13 cellular contexts compared by ENCODE assay signal in the genomic region with DNA sequence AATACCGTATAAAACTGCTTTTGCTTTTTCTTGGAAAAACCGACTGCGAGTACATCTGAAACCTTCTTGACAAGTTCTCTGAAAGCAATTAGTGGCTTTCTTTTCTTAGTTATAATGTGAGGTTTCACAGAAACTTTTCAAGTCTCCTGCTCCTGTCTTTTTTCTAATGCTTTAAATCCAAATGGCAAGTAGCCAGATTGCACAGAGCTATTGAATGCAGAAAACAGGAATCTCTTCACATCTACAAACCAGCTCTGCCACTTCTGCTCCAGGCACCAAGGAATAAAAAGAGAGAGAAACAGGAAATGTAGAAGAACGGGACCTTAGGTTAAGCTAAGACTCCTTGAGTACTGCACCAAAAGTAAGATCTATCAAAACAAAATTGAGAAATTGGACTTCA.
A peak's percentile ranks its signal among the peaks of the same experiment; 100 is the strongest.
DNase-seq lines count a peak whose midpoint lies in the region; ATAC-seq, FAIRE-seq and TF ChIP-seq lines count a peak whose summit lies in the region.
"Had no signal": no experiment of that assay in that cellular context is flagged by ENCODE, and none has a peak within 500 bp of the region (broad histone marks: within the 10 kb centered on the region; RNA-seq: fewer than 3 reads in every experiment).

No MANE protein-coding gene starts in this region.

- no peak for TF ChIP-seq CTCF in fibroblast of villous mesenchyme (IDR thresholded peaks at IDR 0.05; ENCODE audit: insufficient read depth, low read depth, low read length)

- FAIRE-seq in HTR-8/SVneo (lab: Jason Lieb, UNC) = no peak
- FAIRE-seq: H1 had no signal

- DNase-seq in OCI-M1 (lab: John Stamatoyannopoulos, UW) (peak; percentile 88), fibroblast of villous mesenchyme (ENCODE audit: low read depth) (peak; percentile 5), GM03348 (ENCODE audit: low spot score) (no peak), HTR-8/SVneo (ENCODE audit: insufficient read length, low spot score) (no peak)
- DNase-seq: lower lobe of right lung; NCI-H1694 treated with DMSO at 0.1 percent for 48 hours; posterior cingulate gyrus; stimulated activated CD4-positive, alpha-beta T cell treated with anti-CD3 and anti-CD28 coated beads, Interleukin-2, amount 100 ng/mL, for 48 hours had no signal

- H3K4me3 ChIP-seq in fibroblast of villous mesenchyme (ENCODE audit: low read depth, low read length) = no peak overlapping the region
- H3K4me3 ChIP-seq: lower lobe of right lung, suprapubic skin had no signal

- ATAC-seq in GM18867 (IDR thresholded peaks at IDR 0.05; ENCODE audit: unreplicated experiment) (peak; percentile 70), HG02623 (IDR thresholded peaks at IDR 0.05; ENCODE audit: unreplicated experiment) (peak; percentile 57), HG02571 (IDR thresholded peaks at IDR 0.05; ENCODE audit: unreplicated experiment) (no peak)
- ATAC-seq: lower lobe of right lung had no signal

Comparison
In these comparisons a context has a peak if more than half of its experiments do, and no peak if none do; other contexts are left out.
1. DNase-seq: peak in OCI-M1 (single experiment) and fibroblast of villous mesenchyme (single experiment); none in GM03348 (single experiment) and HTR-8/SVneo (single experiment).